In genomic region chr6:37202788-37203491, GRCh38 we compare ENCODE assay signal across 1 cellular context.
TF ChIP-seq lines count a peak whose summit lies in the region.

No MANE protein-coding gene starts in this region.

TF ChIP-seq in K562, 482 proteins besides CTCF, POLR2A, EP300 and RAD21 (continued from another document):
- TF ChIP-seq MGA (IDR thresholded peaks at IDR 0.05), result no peak
- peak; percentile 96 to 97 for TF ChIP-seq KDM1A (IDR thresholded peaks at IDR 0.05)
- peak; percentile 14; the same call in 1 of the 2 replicates for TF ChIP-seq CREM (IDR thresholded peaks at IDR 0.05; ENCODE audit: low read depth)
- no peak for TF ChIP-seq ZNF766 (CRISPR knock-in tag; conservative IDR thresholded peaks at IDR 0.05)
- TF ChIP-seq, protein P1, sequence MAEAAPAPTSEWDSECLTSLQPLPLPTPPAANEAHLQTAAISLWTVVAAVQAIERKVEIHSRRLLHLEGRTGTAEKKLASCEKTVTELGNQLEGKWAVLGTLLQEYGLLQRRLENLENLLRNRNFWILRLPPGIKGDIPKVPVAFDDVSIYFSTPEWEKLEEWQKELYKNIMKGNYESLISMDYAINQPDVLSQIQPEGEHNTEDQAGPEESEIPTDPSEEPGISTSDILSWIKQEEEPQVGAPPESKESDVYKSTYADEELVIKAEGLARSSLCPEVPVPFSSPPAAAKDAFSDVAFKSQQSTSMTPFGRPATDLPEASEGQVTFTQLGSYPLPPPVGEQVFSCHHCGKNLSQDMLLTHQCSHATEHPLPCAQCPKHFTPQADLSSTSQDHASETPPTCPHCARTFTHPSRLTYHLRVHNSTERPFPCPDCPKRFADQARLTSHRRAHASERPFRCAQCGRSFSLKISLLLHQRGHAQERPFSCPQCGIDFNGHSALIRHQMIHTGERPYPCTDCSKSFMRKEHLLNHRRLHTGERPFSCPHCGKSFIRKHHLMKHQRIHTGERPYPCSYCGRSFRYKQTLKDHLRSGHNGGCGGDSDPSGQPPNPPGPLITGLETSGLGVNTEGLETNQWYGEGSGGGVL (CRISPR knock-in tag; IDR thresholded peaks at IDR 0.05), result no peak
- peak; percentile 64 for TF ChIP-seq ZNF3 (CRISPR knock-in tag; IDR thresholded peaks at IDR 0.05)
- no peak for TF ChIP-seq ZNF764 (CRISPR knock-in tag; IDR thresholded peaks at IDR 0.05; ENCODE audit: low read depth)
- TF ChIP-seq, protein P2, sequence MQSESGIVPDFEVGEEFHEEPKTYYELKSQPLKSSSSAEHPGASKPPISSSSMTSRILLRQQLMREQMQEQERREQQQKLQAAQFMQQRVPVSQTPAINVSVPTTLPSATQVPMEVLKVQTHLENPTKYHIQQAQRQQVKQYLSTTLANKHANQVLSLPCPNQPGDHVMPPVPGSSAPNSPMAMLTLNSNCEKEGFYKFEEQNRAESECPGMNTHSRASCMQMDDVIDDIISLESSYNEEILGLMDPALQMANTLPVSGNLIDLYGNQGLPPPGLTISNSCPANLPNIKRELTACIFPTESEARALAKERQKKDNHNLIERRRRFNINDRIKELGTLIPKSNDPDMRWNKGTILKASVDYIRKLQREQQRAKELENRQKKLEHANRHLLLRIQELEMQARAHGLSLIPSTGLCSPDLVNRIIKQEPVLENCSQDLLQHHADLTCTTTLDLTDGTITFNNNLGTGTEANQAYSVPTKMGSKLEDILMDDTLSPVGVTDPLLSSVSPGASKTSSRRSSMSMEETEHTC (IDR thresholded peaks at IDR 0.05), result no peak
- TF ChIP-seq SRF (CRISPR knock-in tag; IDR thresholded peaks at IDR 0.05), result no peak
- no peak for TF ChIP-seq NELFE (IDR thresholded peaks at IDR 0.05; ENCODE audit: insufficient read depth, insufficient read length)
- TF ChIP-seq ELF1 (tag; IDR thresholded peaks at IDR 0.05), result 0 out of 2 replicates have a peak, but pooled peaks have one; percentile 21
- no peak for TF ChIP-seq ETV5 (CRISPR knock-in tag; IDR thresholded peaks at IDR 0.05; ENCODE audit: low read depth)
- TF ChIP-seq ELF2 (CRISPR knock-in tag; IDR thresholded peaks at IDR 0.05), result no peak
- no peak for TF ChIP-seq E2F5 (CRISPR knock-in tag; IDR thresholded peaks at IDR 0.05)
- no peak for TF ChIP-seq HNRNPUL1 (IDR thresholded peaks at IDR 0.05; ENCODE audit: low read length)
- TF ChIP-seq FOXK2 (conservative IDR thresholded peaks at IDR 0.05 in 1 of 2, IDR thresholded peaks at IDR 0.05 in 1 of 2; ENCODE audit: low read depth in 2 of 2), result no peak
- 0 out of 4 replicates have a peak, but pooled peaks of 1 of the 2 experiments have one; percentile 19 for TF ChIP-seq TBL1XR1 (IDR thresholded peaks at IDR 0.05; ENCODE audit: low read length in 2 of 2)
- TF ChIP-seq, protein P3, sequence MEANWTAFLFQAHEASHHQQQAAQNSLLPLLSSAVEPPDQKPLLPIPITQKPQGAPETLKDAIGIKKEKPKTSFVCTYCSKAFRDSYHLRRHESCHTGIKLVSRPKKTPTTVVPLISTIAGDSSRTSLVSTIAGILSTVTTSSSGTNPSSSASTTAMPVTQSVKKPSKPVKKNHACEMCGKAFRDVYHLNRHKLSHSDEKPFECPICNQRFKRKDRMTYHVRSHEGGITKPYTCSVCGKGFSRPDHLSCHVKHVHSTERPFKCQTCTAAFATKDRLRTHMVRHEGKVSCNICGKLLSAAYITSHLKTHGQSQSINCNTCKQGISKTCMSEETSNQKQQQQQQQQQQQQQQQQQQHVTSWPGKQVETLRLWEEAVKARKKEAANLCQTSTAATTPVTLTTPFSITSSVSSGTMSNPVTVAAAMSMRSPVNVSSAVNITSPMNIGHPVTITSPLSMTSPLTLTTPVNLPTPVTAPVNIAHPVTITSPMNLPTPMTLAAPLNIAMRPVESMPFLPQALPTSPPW (CRISPR knock-in tag; IDR thresholded peaks at IDR 0.05), result peak; percentile 31; the same call in 1 of the 2 replicates
- TF ChIP-seq CEBPG (CRISPR knock-in tag; IDR thresholded peaks at IDR 0.05), result no peak
- TF ChIP-seq CEBPG (tag; conservative IDR thresholded peaks at IDR 0.05 in 1 of 2, IDR thresholded peaks at IDR 0.05 in 1 of 2), result no peak
- TF ChIP-seq ID3 (CRISPR knock-in tag; IDR thresholded peaks at IDR 0.05), result no peak
- no peak for TF ChIP-seq ID3 (tag; IDR thresholded peaks at IDR 0.05)
- TF ChIP-seq SAFB (IDR thresholded peaks at IDR 0.05; ENCODE audit: borderline replicate concordance, low read depth, low read length), result no peak
- TF ChIP-seq SFPQ (IDR thresholded peaks at IDR 0.05; ENCODE audit: low read depth, low read length), result no peak
- TF ChIP-seq SNRNP70 (optimal IDR thresholded peaks at IDR 0.05; ENCODE audit: low read depth, low read length), result no peak
- no peak for TF ChIP-seq ZFP36 (IDR thresholded peaks at IDR 0.05; ENCODE audit: low read depth, low read length, partially characterized antibody)
- TF ChIP-seq CBFB (CRISPR knock-in tag; IDR thresholded peaks at IDR 0.05), result no peak
- TF ChIP-seq KLF6 (CRISPR knock-in tag; IDR thresholded peaks at IDR 0.05; ENCODE audit: borderline replicate concordance), result no peak
- no peak for TF ChIP-seq ZFP1 (CRISPR knock-in tag; IDR thresholded peaks at IDR 0.05)
- TF ChIP-seq ZNF23 (CRISPR knock-in tag; IDR thresholded peaks at IDR 0.05), result no peak
- TF ChIP-seq MED1 (CRISPR knock-in tag; IDR thresholded peaks at IDR 0.05; ENCODE audit: borderline replicate concordance), result no peak
- peak; percentile 61 for TF ChIP-seq PKNOX1 (IDR thresholded peaks at IDR 0.05)
- TF ChIP-seq MECOM (CRISPR knock-in tag; IDR thresholded peaks at IDR 0.05), result no peak
- TF ChIP-seq ZBTB1 (CRISPR knock-in tag; IDR thresholded peaks at IDR 0.05; ENCODE audit: borderline replicate concordance, low read depth), result no peak
- no peak for TF ChIP-seq PRPF4 (IDR thresholded peaks at IDR 0.05; ENCODE audit: insufficient read depth, low read depth, low read length, poor library complexity, severe bottlenecking)
- TF ChIP-seq SRSF1 (IDR thresholded peaks at IDR 0.05; ENCODE audit: low read depth, low read length), result no peak
- TF ChIP-seq PTRF (tag; IDR thresholded peaks at IDR 0.05), result no peak
- TF ChIP-seq, protein P4, sequence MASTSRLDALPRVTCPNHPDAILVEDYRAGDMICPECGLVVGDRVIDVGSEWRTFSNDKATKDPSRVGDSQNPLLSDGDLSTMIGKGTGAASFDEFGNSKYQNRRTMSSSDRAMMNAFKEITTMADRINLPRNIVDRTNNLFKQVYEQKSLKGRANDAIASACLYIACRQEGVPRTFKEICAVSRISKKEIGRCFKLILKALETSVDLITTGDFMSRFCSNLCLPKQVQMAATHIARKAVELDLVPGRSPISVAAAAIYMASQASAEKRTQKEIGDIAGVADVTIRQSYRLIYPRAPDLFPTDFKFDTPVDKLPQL (IDR thresholded peaks at IDR 0.05; ENCODE audit: extremely low read depth, insufficient read length), result no peak
